29 cellular contexts compared by ENCODE assay signal in genomic region chr20:23131766-23132165, GRCh38. TPM values are rescaled to one million over a fixed set of nuclear protein-coding genes. Genes with fewer than 3 reads are reported as not detected.
DNase-seq lines count a peak whose midpoint lies in the region; ATAC-seq, FAIRE-seq and TF ChIP-seq lines count a peak whose summit lies in the region.
"Had no signal": no experiment of that assay in that cellular context is flagged by ENCODE, and none has a peak within 500 bp of the region (broad histone marks: within the 10 kb centered on the region; RNA-seq: fewer than 3 reads in every experiment).

No MANE protein-coding gene starts in this region.

- no peak overlapping the region for H4K91ac ChIP-seq in mesenchymal stem cell (ENCODE audit: low read length)

- H3K36me3 ChIP-seq in heart right ventricle (no peaks in the 10 kb centered on the region), K562 (ENCODE audit: control insufficient read depth, insufficient read depth, low read length) (no peaks in the 10 kb centered on the region), mesenchymal stem cell (ENCODE audit: control insufficient read depth in 1 of 2, insufficient read depth in 2 of 2, low read depth in 1 of 2, low read length in 2 of 2) (no peaks in the 10 kb centered on the region), tibial artery (no peaks in the 10 kb centered on the region), vagina (no peaks in the 10 kb centered on the region)
- H3K36me3 ChIP-seq: pancreas had no signal

- no peaks in the 10 kb centered on the region for H3K9me3 ChIP-seq in heart right ventricle
- no peaks in the 10 kb centered on the region for H3K9me3 ChIP-seq in K562 (replicated peaks; ENCODE audit: control insufficient read depth, insufficient read depth, low read depth, low read length)
- H3K9me3 ChIP-seq in mesenchymal stem cell (ENCODE audit: control insufficient read depth, low read length): no peaks in the 10 kb centered on the region
- H3K9me3 ChIP-seq in tibial artery: no peaks in the 10 kb centered on the region
- no peaks in the 10 kb centered on the region for H3K9me3 ChIP-seq in vagina
- H3K9me3 ChIP-seq: pancreas had no signal

- H3K27ac ChIP-seq in heart right ventricle (peak overlapping the region; percentile 19 to 88 (median 76)), K562 (ENCODE audit: extremely low read depth, low read depth, low read length) (peak overlapping the region; percentile 100), mesenchymal stem cell (ENCODE audit: low read length, poor library complexity, severe bottlenecking) (no peak overlapping the region), tibial artery (no peak overlapping the region), vagina (no peak overlapping the region)
- H3K27ac ChIP-seq: pancreas, RWPE1 had no signal

- no peaks in the 10 kb centered on the region for H3K9me1 ChIP-seq in K562 (ENCODE audit: control insufficient read depth, insufficient read depth, low read length)

- TF ChIP-seq CTCF in heart right ventricle (IDR thresholded peaks at IDR 0.05) (no peak), K562 (IDR thresholded peaks at IDR 0.05 in 2 of 3, conservative IDR thresholded peaks at IDR 0.05 in 1 of 3; ENCODE audit: insufficient read depth in 2 of 3, low read depth in 1 of 3, low read length in 3 of 3) (no peak), tibial artery (IDR thresholded peaks at IDR 0.05) (no peak), vagina (IDR thresholded peaks at IDR 0.05) (no peak)

- no peak overlapping the region for H4K8ac ChIP-seq in mesenchymal stem cell (ENCODE audit: low read length)

- H3K4me2 ChIP-seq in K562 (ENCODE audit: insufficient read depth, low read length) (peak overlapping the region; percentile 88), mesenchymal stem cell (ENCODE audit: low read length, poor library complexity, severe bottlenecking) (no peak overlapping the region)

- 62 to 63% methylated on average over 11 of the region's 11 CpGs for WGBS in heart right ventricle, 2 donors
- 3% methylated on average over 11 of the region's 11 CpGs for WGBS in K562 (ENCODE audit: insufficient coverage, low coverage, missing lambda C conversion rate)
- WGBS in mesenchymal stem cell: 88% methylated on average over 7 of the region's 11 CpGs

- no peak overlapping the region for H2BK12ac ChIP-seq in mesenchymal stem cell (ENCODE audit: low read length in 2 of 2)

- no peak overlapping the region for H3K14ac ChIP-seq in mesenchymal stem cell (ENCODE audit: low read length in 2 of 2)

- H3K4me1 ChIP-seq in heart right ventricle: peaks cover 2 to 79% (median 54%) of the 10 kb centered on the region in 9 donors
- H3K4me1 ChIP-seq in K562 (replicated peaks in 1 of 2; ENCODE audit: control insufficient read depth in 2 of 2, insufficient read depth in 2 of 2, low read length in 2 of 2): peaks cover 52 to 62% of the 10 kb centered on the region in 2 experiments
- no peaks in the 10 kb centered on the region for H3K4me1 ChIP-seq in mesenchymal stem cell (ENCODE audit: control insufficient read depth, insufficient read depth, low read depth, low read length)
- H3K4me1 ChIP-seq in tibial artery: peaks cover 0 to 6% (median 0%) of the 10 kb centered on the region in 4 donors
- no peaks in the 10 kb centered on the region for H3K4me1 ChIP-seq in vagina
- H3K4me1 ChIP-seq: pancreas had no signal

- no peak for TF ChIP-seq POLR2A in K562 (conservative IDR thresholded peaks at IDR 0.05)
- TF ChIP-seq POLR2A in vagina (IDR thresholded peaks at IDR 0.05): no peak

- POLR2A ChIA-PET in K562 (lab: Yijun Ruan, JAX): interaction anchor here (0.6 to 7.2 kb wide), 14 partner anchors 10 to 112 kb away, joined by 3 to 109 read pairs (median 4); partner anchors contain the start of gene CD93

- no peak overlapping the region for H2BK5ac ChIP-seq in mesenchymal stem cell (ENCODE audit: low read depth, low read length, poor library complexity, severe bottlenecking)

- H3K4ac ChIP-seq in mesenchymal stem cell (ENCODE audit: low read depth in 1 of 2, low read length in 2 of 2): no peak overlapping the region

- H3K9ac ChIP-seq in K562 (ENCODE audit: insufficient read depth in 1 of 2, low read depth in 2 of 2, low read length in 2 of 2) (peak overlapping the region; percentile 86 to 94; a peak in 3 of 4 replicates), mesenchymal stem cell (ENCODE audit: low read length) (no peak overlapping the region)

- in situ Hi-C loops in K562 (cut with MboI): no loop called here

- no peak overlapping the region for H3K23ac ChIP-seq in mesenchymal stem cell (ENCODE audit: low read length in 2 of 2)

- H3K4me3 ChIP-seq in heart right ventricle (no peak overlapping the region), K562 (peak overlapping the region; percentile 29), mesenchymal stem cell (ENCODE audit: insufficient read depth in 1 of 2, low read depth in 1 of 2, low read length in 2 of 2) (no peak overlapping the region), tibial artery (no peak overlapping the region), vagina (no peak overlapping the region)
- H3K4me3 ChIP-seq: pancreas had no signal

- no peaks in the 10 kb centered on the region for H3K79me1 ChIP-seq in mesenchymal stem cell (replicated peaks; ENCODE audit: low read length, poor library complexity, severe bottlenecking)

- DNase-seq in heart right ventricle (no peak), Right ventricle myocardium inferior (ENCODE audit: missing footprints) (no peak), K562 (ENCODE audit: extremely low read depth in 1 of 4, low spot score in 3 of 4) (no peak), mesenchymal stem cell (peak; percentile 31), tibial artery (peak; percentile 3 to 29), DMS153 treated with DMSO at 0.1 percent for 48 hours (lab: John Stamatoyannopoulos, UW; ENCODE audit: unreplicated experiment) (no peak), vagina (ENCODE audit: extremely low spot score in 2 of 2) (no peak), HK-2 (ENCODE audit: unreplicated experiment) (no peak)
- DNase-seq: activated B cell treated with CpG ODN at 0.5 μM for 24 hours; activated CD4-positive, alpha-beta T cell treated with anti-CD3 and anti-CD28 coated beads, Interleukin-2, amount 50 U/mL, for 4 hours; AML-193; anterior cingulate cortex; glutamatergic neuron; HCEC 1CT; midbrain; natural killer cell; NCI-H1105 treated with DMSO at 0.1 percent for 48 hours; NCI-H2029; NCI-H345; NCI-H748 treated with DMSO at 0.1 percent for 48 hours; stimulated activated naive CD8-positive, alpha-beta T cell treated with anti-CD3 and anti-CD28 coated beads, Interleukin-15, amount 100 ng/mL, for 72 hours had no signal

- H2AK5ac ChIP-seq in mesenchymal stem cell (ENCODE audit: low read length, severe bottlenecking): no peak overlapping the region

- no peak for FAIRE-seq in K562 (lab: Jason Lieb, UNC)
- FAIRE-seq: GM12892, pancreas had no signal

- CTCF ChIA-PET in K562 (lab: Yijun Ruan, JAX; ENCODE audit: low intra/inter-chr PET ratio): no interaction called here

- no peaks in the 10 kb centered on the region for H4K20me1 ChIP-seq in K562 (replicated peaks; ENCODE audit: control insufficient read depth, insufficient read depth, low read length)

- H3K79me2 ChIP-seq in K562 (ENCODE audit: control insufficient read depth, insufficient read depth, low read length): 0 out of 3 replicates have a peak, but pooled peaks cover 6% of the 10 kb centered on the region

- H2AFZ ChIP-seq in K562 (ENCODE audit: low read depth, low read length) (peak overlapping the region; percentile 34), mesenchymal stem cell (ENCODE audit: low read depth, low read length) (no peak overlapping the region)

- H2BK15ac ChIP-seq in mesenchymal stem cell (ENCODE audit: low read depth, poor library complexity, severe bottlenecking): peak overlapping the region; percentile 31

- H2BK120ac ChIP-seq in mesenchymal stem cell (ENCODE audit: low read depth, low read length): no peak overlapping the region

- 0 out of 2 replicates have a peak, but pooled peaks have one; percentile 9 for TF ChIP-seq EP300 in K562 (IDR thresholded peaks at IDR 0.05; ENCODE audit: low read length)

- ATAC-seq in heart right ventricle (no peak), Right ventricle myocardium inferior (no peak), K562 (no peak)
- ATAC-seq: natural killer cell; pancreas; sciatic nerve; SK-N-SH treated with all-trans-retinoic acid at 6 μM for 48 hours; stimulated activated naive CD8-positive, alpha-beta T cell treated with anti-CD3 and anti-CD28 coated beads, Interleukin-15, amount 100 ng/mL, for 72 hours had no signal

- no peak overlapping the region for H3K18ac ChIP-seq in mesenchymal stem cell (ENCODE audit: low read depth in 1 of 2, low read length in 2 of 2)

- BruUV-seq in K562 (replicated peaks; lab: Mats Ljungman, UMichigan): no TSS peak

- intact Hi-C loops in heart right ventricle (cut with DNase I) (loop anchor here in 3 of 10 donors (2.0 to 5.0 kb wide), 4 partner anchors 44 to 81 kb away; partner anchors contain the start of gene CD93 (in 1 of the 3)), Right ventricle myocardium inferior (cut with DNase I) (loop anchor here (2.0 kb wide), 1 partner anchor 47 kb away; no protein-coding TSS in a partner anchor), K562 (cut with micrococcal nuclease) (loop anchor here (2.0 to 5.0 kb wide), 5 partner anchors 17 to 719 kb away; no protein-coding TSS in a partner anchor), tibial artery (cut with DNase I; ENCODE audit: low total_unique reads) (no loop called here), vagina (cut with DNase I) (no loop called here)

- TF ChIP-seq RAD21 in K562 (CRISPR knock-in tag; conservative IDR thresholded peaks at IDR 0.05 in 1 of 2, IDR thresholded peaks at IDR 0.05 in 1 of 2): no peak

- no peaks in the 10 kb centered on the region for H3K27me3 ChIP-seq in heart right ventricle
- no peaks in the 10 kb centered on the region for H3K27me3 ChIP-seq in K562 (ENCODE audit: control insufficient read depth in 2 of 2, insufficient read depth in 2 of 2, low read length in 2 of 2)
- no peaks in the 10 kb centered on the region for H3K27me3 ChIP-seq in mesenchymal stem cell (ENCODE audit: control insufficient read depth in 1 of 2, insufficient read depth in 1 of 2, low read length in 2 of 2)
- H3K27me3 ChIP-seq in tibial artery: no peaks in the 10 kb centered on the region
- no peaks in the 10 kb centered on the region for H3K27me3 ChIP-seq in vagina
- H3K27me3 ChIP-seq: pancreas had no signal

RNA-seq across cellular contexts. Expression of gene CD93, which starts 45.6 kb away (rescaled TPM):
- total RNA-seq in heart right ventricle (10 to 100 TPM; 29.6 to 85.0 (median 40.0) TPM), Right ventricle myocardium inferior (43.5 TPM), K562 (2014; rRNA removed) (0.05 and 0.12 TPM in 2 replicates), K562 (2014; rRNA removed; fragmentation: Illumina TruSeq; extraction: Trizol) (0.04 and 0.10 TPM in 2 replicates), K562 (2015; rRNA removed; fragmentation: Illumina TruSeq; extraction: Trizol) (0.04 TPM in 2 replicates), K562 (2021) (0.20 and 0.25 TPM in 2 replicates), vagina (45.4 TPM)
- polyA plus RNA-seq in heart right ventricle (10 to 100 TPM; 12.7 to 24.9 TPM), K562 (2011; rRNA removed) (0.12 and 0.20 TPM in 2 replicates), K562 (2014; fragmentation: Illumina TruSeq; extraction: Trizol) (0.07 TPM in 2 replicates), K562 (2014; fragmentation: Nextera tagmentation; extraction: Ambion mirVana) (under 1 TPM; 0.03 TPM), K562 (2014; rRNA removed) (0.03 and 0.08 TPM in 2 replicates)
- 0.16 and 0.39 TPM in 2 replicates for total RNA-seq in K562 (2011; cell fraction: chromatin; rRNA removed; ENCODE audit: low replicate concordance)
- 0.26 and 0.33 TPM in 2 replicates for total RNA-seq in K562 (2011; cell fraction: nucleolus; rRNA removed)
- total RNA-seq in K562 (2011; cell fraction: nucleoplasm; rRNA removed): 0.44 and 0.61 TPM in 2 replicates
- polyA plus RNA-seq in K562 (2011; cell fraction: cytosol; rRNA removed): 0.09 and 0.15 TPM in 2 replicates
- polyA plus RNA-seq in K562 (2011; cell fraction: nucleus; rRNA removed): 0.17 and 0.21 TPM in 2 replicates
- polyA plus RNA-seq in K562 (2012): 0.03 and 0.06 TPM in 2 replicates
- polyA minus RNA-seq in K562 (2011; rRNA and poly(A)+ RNA removed): 0.21 and 0.42 TPM in 2 replicates
- 0.27 and 0.29 TPM in 2 replicates for polyA minus RNA-seq in K562 (2011; cell fraction: cytosol; rRNA and poly(A)+ RNA removed)
- under 0.01 and 0.13 TPM in 2 replicates for polyA minus RNA-seq in K562 (2011; cell fraction: nucleus; rRNA and poly(A)+ RNA removed)
- 0.01 TPM for polyA plus RNA-seq in mesenchymal stem cell (2013, experiment 1 of 2)
- 0.01 TPM for polyA plus RNA-seq in mesenchymal stem cell (2013, experiment 2 of 2)
- total RNA-seq: A172, activated B cell treated with CpG ODN at 0.5 μM for 24 hours, fibroblast of lung had no signal
- polyA plus RNA-seq: IgD-negative memory B cell had no signal

Comparison
In these comparisons a context has a peak if more than half of its experiments do, and no peak if none do; other contexts are left out.
1. DNase-seq: peak in mesenchymal stem cell (single experiment) and tibial artery (2 of 2); none in heart right ventricle (0 of 2), Right ventricle myocardium inferior (single experiment), K562 (0 of 4), DMS153 treated with DMSO at 0.1 percent for 48 hours (single experiment), vagina (0 of 2) and HK-2 (single experiment).
2. H3K27ac ChIP-seq: peak in heart right ventricle (10 of 10) and K562 (single experiment); none in mesenchymal stem cell (single experiment), tibial artery (0 of 2) and vagina (single experiment).
3. RNA of gene CD93, which starts 45.6 kb away (total RNA-seq): 45.4 TPM in vagina (single experiment), 29.6 to 85.0 TPM in heart right ventricle and 43.5 TPM in Right ventricle myocardium inferior (single experiment); 0.04 to 0.61 TPM in K562; every median in the first group is over 10 times any median in the second.
4. intact Hi-C loops: an anchor here in Right ventricle myocardium inferior (2.0 kb wide) and K562 (2.0 to 5.0 kb wide); none called in tibial artery and vagina.